1 cellular context compared by ENCODE assay signal in the genomic region with DNA sequence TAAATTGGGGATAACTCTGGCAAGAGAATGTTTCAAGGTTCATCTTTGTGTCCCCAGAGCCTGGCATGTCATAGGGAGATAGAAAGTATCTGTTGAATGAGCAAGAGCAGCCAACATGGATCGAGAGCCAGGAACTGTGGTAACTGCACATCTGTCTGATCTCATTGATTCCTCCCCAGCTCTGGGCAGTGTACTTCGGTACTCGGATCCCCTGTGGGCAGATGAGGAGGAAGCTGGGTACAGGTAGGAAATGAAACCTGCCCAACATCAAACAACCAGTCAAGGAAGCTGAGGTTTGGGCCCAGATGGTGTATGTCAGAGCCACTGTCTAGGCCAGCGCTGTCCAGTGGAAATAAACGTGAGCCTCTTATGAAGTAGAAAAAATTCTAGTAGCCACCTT.
TF ChIP-seq lines count a peak whose summit lies in the region.

No MANE protein-coding gene starts in this region.

TF ChIP-seq in SK-N-SH, 30 proteins besides CTCF, POLR2A, EP300 and RAD21 (continued from another document):
- TF ChIP-seq, protein P1, sequence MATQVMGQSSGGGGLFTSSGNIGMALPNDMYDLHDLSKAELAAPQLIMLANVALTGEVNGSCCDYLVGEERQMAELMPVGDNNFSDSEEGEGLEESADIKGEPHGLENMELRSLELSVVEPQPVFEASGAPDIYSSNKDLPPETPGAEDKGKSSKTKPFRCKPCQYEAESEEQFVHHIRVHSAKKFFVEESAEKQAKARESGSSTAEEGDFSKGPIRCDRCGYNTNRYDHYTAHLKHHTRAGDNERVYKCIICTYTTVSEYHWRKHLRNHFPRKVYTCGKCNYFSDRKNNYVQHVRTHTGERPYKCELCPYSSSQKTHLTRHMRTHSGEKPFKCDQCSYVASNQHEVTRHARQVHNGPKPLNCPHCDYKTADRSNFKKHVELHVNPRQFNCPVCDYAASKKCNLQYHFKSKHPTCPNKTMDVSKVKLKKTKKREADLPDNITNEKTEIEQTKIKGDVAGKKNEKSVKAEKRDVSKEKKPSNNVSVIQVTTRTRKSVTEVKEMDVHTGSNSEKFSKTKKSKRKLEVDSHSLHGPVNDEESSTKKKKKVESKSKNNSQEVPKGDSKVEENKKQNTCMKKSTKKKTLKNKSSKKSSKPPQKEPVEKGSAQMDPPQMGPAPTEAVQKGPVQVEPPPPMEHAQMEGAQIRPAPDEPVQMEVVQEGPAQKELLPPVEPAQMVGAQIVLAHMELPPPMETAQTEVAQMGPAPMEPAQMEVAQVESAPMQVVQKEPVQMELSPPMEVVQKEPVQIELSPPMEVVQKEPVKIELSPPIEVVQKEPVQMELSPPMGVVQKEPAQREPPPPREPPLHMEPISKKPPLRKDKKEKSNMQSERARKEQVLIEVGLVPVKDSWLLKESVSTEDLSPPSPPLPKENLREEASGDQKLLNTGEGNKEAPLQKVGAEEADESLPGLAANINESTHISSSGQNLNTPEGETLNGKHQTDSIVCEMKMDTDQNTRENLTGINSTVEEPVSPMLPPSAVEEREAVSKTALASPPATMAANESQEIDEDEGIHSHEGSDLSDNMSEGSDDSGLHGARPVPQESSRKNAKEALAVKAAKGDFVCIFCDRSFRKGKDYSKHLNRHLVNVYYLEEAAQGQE (IDR thresholded peaks at IDR 0.05; ENCODE audit: low read depth, low read length): no peak
- no peak for TF ChIP-seq SIN3A (IDR thresholded peaks at IDR 0.05; ENCODE audit: borderline replicate concordance, low read depth, low read length)
